In genomic region chr21:14972678-14973077, GRCh38 we compare ENCODE assay signal across 25 cellular contexts.
"Had no signal": no experiment of that assay in that cellular context is flagged by ENCODE, and none has a peak within 500 bp of the region (broad histone marks: within the 10 kb centered on the region; RNA-seq: fewer than 3 reads in every experiment).

No MANE protein-coding gene starts in this region.

- H3K4me3 Mint-ChIP-seq: immature natural killer cell, memory B cell, mesothelial cell of epicardium, naive B cell had no signal

- DNase-seq: hippocampal formation, hypothalamus, immature natural killer cell, islet precursor cell, kidney, kidney glomerular epithelial cell, left cardiac atrium, left colon, left lung, left ventricle myocardium inferior, left ventricle myocardium superior, lower lobe of right lung, mammary epithelial cell, mesenchymal stem cell, mesendoderm, midbrain, naive B cell had no signal

- H3K9me3 ChIP-seq: left lung, left ventricle myocardium inferior, lower lobe of right lung, mucosa of descending colon had no signal

- FAIRE-seq: islet of Langerhans, keratinocyte, kidney had no signal

- ATAC-seq: left cardiac atrium, left colon, left lobe of liver, left lung, left ventricle myocardium superior, lower lobe of right lung, mucosa of descending colon had no signal

- H3K9me3 Mint-ChIP-seq: immature natural killer cell, memory B cell, mesothelial cell of epicardium had no signal

- H3K4me1 Mint-ChIP-seq: memory B cell had no signal

- H3K27ac ChIP-seq: hepatocyte, left lung, left ventricle myocardium inferior, lower lobe of right lung had no signal

- H3K4me2 ChIP-seq: hepatocyte had no signal

- H3K27ac Mint-ChIP-seq: immature natural killer cell, memory B cell, mesothelial cell of epicardium had no signal

- H2AFZ ChIP-seq: hepatocyte had no signal

- H3K4me1 ChIP-seq: left lung, lower lobe of right lung had no signal

- H3K4me3 ChIP-seq: hepatocyte, left lung, left ventricle myocardium inferior, lower lobe of right lung, lung, mucosa of descending colon had no signal

- H3K27me3 Mint-ChIP-seq: memory B cell, naive B cell had no signal

- H3K27me3 ChIP-seq: hepatocyte, left lung had no signal
